Comparison of ENCODE assay signal across 9 cellular contexts in genomic region chr5:179657302-179658178, GRCh38. TPM values are rescaled to one million over a fixed set of nuclear protein-coding genes. Genes with fewer than 3 reads are reported as not detected.
DNase-seq lines count a peak whose midpoint lies in the region; ATAC-seq and TF ChIP-seq lines count a peak whose summit lies in the region.
"Not testable (repeated sequence)": the region's sequence is repeated elsewhere in the genome, so short reads cannot be mapped to it uniquely, and the experiment has no call there.
"Had no signal": no experiment of that assay in that cellular context is flagged by ENCODE, and none has a peak within 500 bp of the region (broad histone marks: within the 10 kb centered on the region; RNA-seq: fewer than 3 reads in every experiment).

No MANE protein-coding gene starts in this region.

- not testable (repeated sequence) for H3K36me3 ChIP-seq in osteoblast (ENCODE audit: insufficient read depth, low read length)

- not testable (repeated sequence) for H3K4me3 ChIP-seq in osteoblast (ENCODE audit: insufficient read depth, low read length)

- not testable (repeated sequence) for H4K20me1 ChIP-seq in osteoblast (ENCODE audit: insufficient read depth, low read length)

- not testable (repeated sequence) for H3K36me3 Mint-ChIP-seq in activated T-cell treated with anti-CD3 and anti-CD28 coated beads, Interleukin-2, amount 50 U/mL, for 4 hours (ENCODE audit: insufficient read depth)

- H3K4me3 Mint-ChIP-seq in activated T-cell treated with anti-CD3 and anti-CD28 coated beads, Interleukin-2, amount 50 U/mL, for 4 hours, result peak overlapping the region; percentile 80

- not testable (repeated sequence) for H2AFZ ChIP-seq in osteoblast (ENCODE audit: low read length)

- H3K4me1 Mint-ChIP-seq in activated T-cell treated with anti-CD3 and anti-CD28 coated beads, Interleukin-2, amount 50 U/mL, for 4 hours (ENCODE audit: low read depth), result not testable (repeated sequence)

- TF ChIP-seq CTCF in osteoblast (IDR thresholded peaks at IDR 0.05; ENCODE audit: extremely low read depth, low read depth, low read length), result not testable (repeated sequence)

- ATAC-seq in GM18870 (IDR thresholded peaks at IDR 0.05; ENCODE audit: unreplicated experiment), result peak; percentile 74
- ATAC-seq in GM21529 (IDR thresholded peaks at IDR 0.05; ENCODE audit: unreplicated experiment), result peak; percentile 90
- peak; percentile 94 for ATAC-seq in HG02973 (IDR thresholded peaks at IDR 0.05; ENCODE audit: unreplicated experiment)
- peak; percentile 85 for ATAC-seq in HG03571 (IDR thresholded peaks at IDR 0.05; ENCODE audit: unreplicated experiment)
- peak; percentile 97 for ATAC-seq in activated T-cell treated with anti-CD3 and anti-CD28 coated beads, Interleukin-2, amount 50 U/mL, for 4 hours
- peak; percentile 99 for ATAC-seq in Right ventricle myocardium superior (ENCODE audit: poor library complexity)

- not testable (repeated sequence) for H3K27me3 Mint-ChIP-seq in activated T-cell treated with anti-CD3 and anti-CD28 coated beads, Interleukin-2, amount 50 U/mL, for 4 hours (ENCODE audit: low read depth)

- peak overlapping the region; percentile 53 for H3K4me2 ChIP-seq in osteoblast (ENCODE audit: insufficient read depth, low read length)

- not testable (repeated sequence) for H3K79me2 ChIP-seq in osteoblast (ENCODE audit: insufficient read depth, low read length)

- not testable (repeated sequence) for H3K27me3 ChIP-seq in osteoblast (ENCODE audit: insufficient read depth, low read length)

- intact Hi-C loops in Right ventricle myocardium superior (cut with DNase I), result not testable (repeated sequence)

- DNase-seq in activated T-cell treated with anti-CD3 and anti-CD28 coated beads, Interleukin-2, amount 50 U/mL, for 4 hours; osteoblast (ENCODE audit: insufficient read length, low spot score, missing footprints): not testable (repeated sequence)
- peak; percentile 53 for DNase-seq in Right ventricle myocardium superior

- H3K4me1 ChIP-seq in osteoblast (ENCODE audit: insufficient read depth, low read length), result not testable (repeated sequence)

- H3K9me3 ChIP-seq in osteoblast (ENCODE audit: low read depth, low read length), result not testable (repeated sequence)

- not testable (repeated sequence) for H3K9me3 Mint-ChIP-seq in activated T-cell treated with anti-CD3 and anti-CD28 coated beads, Interleukin-2, amount 50 U/mL, for 4 hours

- not testable (repeated sequence) for H3K27ac ChIP-seq in osteoblast (ENCODE audit: low read depth, low read length)

RNA-seq across cellular contexts. Expression of gene CBY3, which starts 23.3 kb away (rescaled TPM):
- total RNA-seq in activated T-cell treated with anti-CD3 and anti-CD28 coated beads, Interleukin-2, amount 50 U/mL, for 4 hours, result under 1 TPM in 2 of 3 donors, not detected in 1; 0.51 to 0.53 TPM
- total RNA-seq in Right ventricle myocardium superior (not detected), osteoblast (not detected in 2 replicates)
- total RNA-seq: fibroblast of lung, M059J had no signal

RNA-seq across cellular contexts. Expression of gene HNRNPH1, which starts 34.1 kb away (rescaled TPM):
- 1,000 to 10,000 TPM; 1,008 to 1,029 (median 1,012) TPM for total RNA-seq in activated T-cell treated with anti-CD3 and anti-CD28 coated beads, Interleukin-2, amount 50 U/mL, for 4 hours
- total RNA-seq in Right ventricle myocardium superior (221 TPM), osteoblast (354 and 368 TPM in 2 replicates)

RNA-seq across cellular contexts. Expression of gene CANX, which starts 41.2 kb away (rescaled TPM):
- 100 to 1,000 TPM; 630 to 693 (median 634) TPM for total RNA-seq in activated T-cell treated with anti-CD3 and anti-CD28 coated beads, Interleukin-2, amount 50 U/mL, for 4 hours
- total RNA-seq in Right ventricle myocardium superior, result 471 TPM
- 689 and 698 TPM in 2 replicates for total RNA-seq in osteoblast
